In the genomic region with DNA sequence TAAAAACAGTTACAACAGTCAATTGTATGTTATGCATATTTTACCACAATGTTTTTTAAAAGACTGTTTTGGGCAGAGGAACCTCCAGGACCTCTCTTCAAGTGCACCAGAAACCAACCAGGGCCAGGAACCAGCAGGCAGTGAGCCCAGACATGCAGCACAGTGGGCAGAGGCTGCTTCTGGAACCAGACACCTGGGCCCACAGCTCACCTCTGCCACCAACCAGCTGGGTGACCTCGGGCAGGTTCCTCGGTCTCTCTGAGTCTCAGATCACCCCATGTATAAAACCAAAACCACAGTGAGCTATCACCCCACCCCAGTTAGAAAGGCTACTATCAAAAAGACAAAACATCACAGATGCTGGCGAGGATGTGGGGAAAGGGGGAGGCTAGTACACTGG, we compare ENCODE assay signal across 9 cellular contexts.
"Had no signal": no experiment of that assay in that cellular context is flagged by ENCODE, and none has a peak within 500 bp of the region (broad histone marks: within the 10 kb centered on the region; RNA-seq: fewer than 3 reads in every experiment).

No MANE protein-coding gene starts in this region.

- H3K4me3 ChIP-seq: GM23338, HAP-1 had no signal

- H3K4me1 Mint-ChIP-seq: IgD-negative memory B cell had no signal

- H3K4me1 ChIP-seq: HAP-1 had no signal

- H3K36me3 ChIP-seq: HAP-1 had no signal

- H3K9me3 Mint-ChIP-seq: HFFc6 had no signal

- DNase-seq: HFFc6, KBM-7 had no signal

- H3K4me2 ChIP-seq: GM23338 had no signal

- ATAC-seq: GM23338, HCT116 had no signal

- H3K36me3 Mint-ChIP-seq: IgD-negative memory B cell had no signal

- H3K27me3 Mint-ChIP-seq: IgD-negative memory B cell had no signal

- FAIRE-seq: H1, H54, HTR-8/SVneo had no signal

- H3K27ac Mint-ChIP-seq: GM23338, HFFc6, IgD-negative memory B cell had no signal

- H3K4me3 Mint-ChIP-seq: GM23338, HFFc6, IgD-negative memory B cell had no signal

- H3K9me3 ChIP-seq: HAP-1 had no signal

- H2AFZ ChIP-seq: GM23338 had no signal
